Comparison of ENCODE assay signal across 8 cellular contexts in genomic region chr16:86176462-86176861, GRCh38.
"Had no signal": no experiment of that assay in that cellular context is flagged by ENCODE, and none has a peak within 500 bp of the region (broad histone marks: within the 10 kb centered on the region; RNA-seq: fewer than 3 reads in every experiment).

No MANE protein-coding gene starts in this region.

- FAIRE-seq: G401.6, GM12878, GM12891, GM12892, GM18507, GM19239 had no signal

- DNase-seq: GDM1, GF-D8 had no signal

- H3K4me3 ChIP-seq: GM12878 had no signal
